In genomic region chr2:110154188-110154587, GRCh38 we compare ENCODE assay signal across 2 cellular contexts. TPM values are rescaled to one million over a fixed set of nuclear protein-coding genes. Genes with fewer than 3 reads are reported as not detected.
"Had no signal": no experiment of that assay in that cellular context is flagged by ENCODE, and none has a peak within 500 bp of the region (broad histone marks: within the 10 kb centered on the region; RNA-seq: fewer than 3 reads in every experiment).

No MANE protein-coding gene starts in this region.

RNA-seq across cellular contexts. Expression of gene MALL, which starts 38.6 kb away (rescaled TPM):
- total RNA-seq: HepG2 had no signal
- polyA plus RNA-seq: HepG2, IgD-negative memory B cell had no signal
